14 cellular contexts compared by ENCODE assay signal in the genomic region with DNA sequence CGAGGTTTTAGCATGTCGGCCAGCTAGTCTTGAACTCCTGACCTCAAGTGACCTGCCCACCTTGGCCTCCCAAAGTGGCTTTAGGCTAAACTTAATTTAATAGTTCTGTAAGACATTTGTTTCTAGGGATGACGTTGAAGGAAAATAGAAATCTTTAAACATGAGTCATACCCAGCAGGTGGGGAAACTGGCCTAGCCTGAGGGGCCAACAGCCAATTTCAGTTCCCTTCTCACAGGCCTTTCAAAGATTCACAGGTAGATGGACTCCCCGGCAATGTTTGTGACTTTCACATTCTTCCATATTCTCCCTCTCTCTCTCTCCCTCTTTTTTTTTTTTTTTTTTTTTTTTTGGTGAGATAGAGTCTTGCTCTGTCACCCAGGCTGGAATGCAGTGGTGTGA. TPM values are rescaled to one million over a fixed set of nuclear protein-coding genes. Genes with fewer than 3 reads are reported as not detected.
DNase-seq lines count a peak whose midpoint lies in the region; ATAC-seq and TF ChIP-seq lines count a peak whose summit lies in the region.
"Had no signal": no experiment of that assay in that cellular context is flagged by ENCODE, and none has a peak within 500 bp of the region (broad histone marks: within the 10 kb centered on the region; RNA-seq: fewer than 3 reads in every experiment).

No MANE protein-coding gene starts in this region.

- intact Hi-C loops in HCT116 (cut with micrococcal nuclease) (loop anchor here (2.0 kb wide), 1 partner anchor 19 kb away; no protein-coding TSS in a partner anchor), PC-9 (cut with micrococcal nuclease; ENCODE audit: unreplicated experiment) (loop anchor here (1.0 kb wide), 2 partner anchors 12 to 41 kb away; no protein-coding TSS in a partner anchor)
- intact Hi-C loops in activated T-helper 1 cell treated with anti-CD3 and anti-CD28 coated beads, Interleukin-12 subunit alpha, Interleukin-12 subunit beta, Interleukin-2, Interleukin-4 antibody, amounts not matched to agents 30 ng/mL and 10 ng/mL and 1 ng/mL, durations not matched to agents 14 hours and 24 hours and 36 hours (cut with micrococcal nuclease) = no loop called here

- no peak overlapping the region for H3K27ac Mint-ChIP-seq in activated T-helper 1 cell treated with anti-CD3 and anti-CD28 coated beads, Interleukin-12 subunit alpha, Interleukin-12 subunit beta, Interleukin-2, Interleukin-4 antibody, amounts not matched to agents 30 ng/mL and 10 ng/mL and 1 ng/mL, durations not matched to agents 14 hours and 24 hours and 36 hours
- H3K27ac Mint-ChIP-seq: naive thymus-derived CD8-positive, alpha-beta T cell had no signal

- H3K4me1 ChIP-seq in HCT116 (ENCODE audit: control insufficient read depth in 1 of 2, insufficient read depth in 2 of 2, low read length in 2 of 2) (peaks cover 24 to 42% of the 10 kb centered on the region in 2 experiments), PC-9 (replicated peaks; ENCODE audit: insufficient read depth) (peaks cover 46% of the 10 kb centered on the region)
- H3K4me1 ChIP-seq: tibial nerve had no signal

- H3K9me2 ChIP-seq in HCT116 (ENCODE audit: insufficient read depth) (no peaks in the 10 kb centered on the region), PC-9 (ENCODE audit: insufficient read depth) (no peaks in the 10 kb centered on the region)

- H4K20me1 ChIP-seq in HCT116 (ENCODE audit: insufficient read depth) (no peaks in the 10 kb centered on the region), PC-9 (ENCODE audit: insufficient read depth) (no peaks in the 10 kb centered on the region)

- H2AFZ ChIP-seq in HCT116 (ENCODE audit: low read depth, low read length, poor library complexity, severe bottlenecking) = no peak overlapping the region
- H2AFZ ChIP-seq in PC-9 = no peak overlapping the region
- H2AFZ ChIP-seq: hepatocyte had no signal

- H3K4me3 ChIP-seq in GM06990 (replicated peaks; ENCODE audit: low read depth, low read length) (no peak overlapping the region), HCT116 (replicated peaks in 1 of 2; ENCODE audit: low read depth in 1 of 2, low read length in 2 of 2) (0 out of 4 replicates have a peak overlapping the region, but pooled peaks of 1 of the 2 experiments have one; percentile 2), PC-9 (no peak overlapping the region), WERI-Rb-1 (ENCODE audit: low read depth, low read length) (no peak overlapping the region)
- H3K4me3 ChIP-seq: esophagus squamous epithelium, hepatocyte, tibial nerve had no signal

- ATAC-seq in HCT116 (peak; percentile 61), GM19035 (IDR thresholded peaks at IDR 0.05; ENCODE audit: unreplicated experiment) (no peak)
- ATAC-seq: naive thymus-derived CD8-positive, alpha-beta T cell had no signal

- TF ChIP-seq POLR2A in HCT116 (IDR thresholded peaks at IDR 0.05; ENCODE audit: borderline replicate concordance, extremely low read depth, insufficient read depth, insufficient read length) = no peak

- no peaks in the 10 kb centered on the region for H3K79me2 ChIP-seq in HCT116 (ENCODE audit: insufficient read depth, low read length)
- H3K79me2 ChIP-seq in PC-9 (ENCODE audit: low read depth) = peaks cover 26% of the 10 kb centered on the region; the same call in 1 of the 2 replicates
- H3K79me2 ChIP-seq: hepatocyte had no signal

- CTCF ChIA-PET in HCT116 (lab: Charles Lee) = interaction anchor here (1.4 to 3.4 kb wide), 6 partner anchors 9 to 407 kb away, joined by 3 to 14 read pairs (median 10); a partner anchor contains a TSS
- CTCF ChIA-PET in PC-9 (lab: Charles Lee) = interaction anchor here (1.2 kb wide), 1 partner anchor 19 kb away, joined by 4 read pairs; no protein-coding TSS in a partner anchor

- H3K36me3 Mint-ChIP-seq in activated T-helper 1 cell treated with anti-CD3 and anti-CD28 coated beads, Interleukin-12 subunit alpha, Interleukin-12 subunit beta, Interleukin-2, Interleukin-4 antibody, amounts not matched to agents 30 ng/mL and 10 ng/mL and 1 ng/mL, durations not matched to agents 14 hours and 24 hours and 36 hours (ENCODE audit: low read depth) = peaks cover 6% of the 10 kb centered on the region

- peak overlapping the region; percentile 22 for H3K9ac ChIP-seq in HCT116 (ENCODE audit: low read length)

- H3K4me3 Mint-ChIP-seq in activated T-helper 1 cell treated with anti-CD3 and anti-CD28 coated beads, Interleukin-12 subunit alpha, Interleukin-12 subunit beta, Interleukin-2, Interleukin-4 antibody, amounts not matched to agents 30 ng/mL and 10 ng/mL and 1 ng/mL, durations not matched to agents 14 hours and 24 hours and 36 hours = no peak overlapping the region
- H3K4me3 Mint-ChIP-seq: naive thymus-derived CD8-positive, alpha-beta T cell had no signal

- peaks cover 47% of the 10 kb centered on the region for H3F3A ChIP-seq in PC-9 (ENCODE audit: insufficient read depth, low read depth)

- TF ChIP-seq RAD21 in HCT116 (IDR thresholded peaks at IDR 0.05; ENCODE audit: low read depth) = no peak

- RAD21 ChIA-PET in HCT116 (lab: Charles Lee; ENCODE audit: low non-redundant PET in 1 of 2, low total read pairs in 2 of 2, uncharacterized antibody in 2 of 2, unreplicated experiment in 2 of 2) = interaction anchor here (0.7 to 1.2 kb wide), 3 partner anchors 10 to 279 kb away, joined by 3 to 4 read pairs (median 4); no protein-coding TSS in a partner anchor

- peak overlapping the region; percentile 42 for H3K4me2 ChIP-seq in HCT116 (ENCODE audit: low read length)
- H3K4me2 ChIP-seq in PC-9 = peak overlapping the region; percentile 52
- H3K4me2 ChIP-seq: hepatocyte had no signal

- POLR2A ChIA-PET in HCT116 (lab: Charles Lee) = interaction anchor here (1.0 to 2.6 kb wide), 7 partner anchors 9 to 289 kb away, joined by 3 to 17 read pairs (median 4); a partner anchor contains a TSS
- POLR2A ChIA-PET in PC-9 (lab: Charles Lee; ENCODE audit: unreplicated experiment) = interaction anchor here (0.7 to 1.4 kb wide), 4 partner anchors 17 to 640 kb away, joined by 3 to 11 read pairs (median 6); a partner anchor contains a TSS

- no peaks in the 10 kb centered on the region for H3K36me3 ChIP-seq in GM06990 (ENCODE audit: control insufficient read depth, insufficient read depth, low read length)
- 0 out of 4 replicates have a peak, but pooled peaks cover 0 to 3% of the 10 kb centered on the region in 2 experiments for H3K36me3 ChIP-seq in HCT116 (ENCODE audit: control insufficient read depth in 1 of 2, insufficient read depth in 2 of 2, low read length in 2 of 2)
- peaks cover 14% of the 10 kb centered on the region for H3K36me3 ChIP-seq in PC-9 (ENCODE audit: low read depth)
- H3K36me3 ChIP-seq in WERI-Rb-1 = no peaks in the 10 kb centered on the region
- H3K36me3 ChIP-seq: esophagus squamous epithelium, tibial nerve had no signal

- peak overlapping the region; percentile 78 for H3K27ac ChIP-seq in HCT116 (ENCODE audit: low read depth, low read length)
- peak overlapping the region; percentile 99 for H3K27ac ChIP-seq in PC-9
- H3K27ac ChIP-seq in WERI-Rb-1 = no peak overlapping the region
- H3K27ac ChIP-seq: esophagus squamous epithelium, hepatocyte, tibial nerve had no signal

- BruUV-seq in HCT116 (replicated peaks; lab: Mats Ljungman, UMichigan) = no TSS peak
- BruUV-seq in PC-9 (replicated peaks; lab: Mats Ljungman, UMichigan) = no TSS peak

- H3K27me3 ChIP-seq in GM06990 (replicated peaks; ENCODE audit: control insufficient read depth, insufficient read depth, low read length) = no peaks in the 10 kb centered on the region
- H3K27me3 ChIP-seq in HCT116 (ENCODE audit: insufficient read depth, low read length) = no peaks in the 10 kb centered on the region
- no peaks in the 10 kb centered on the region for H3K27me3 ChIP-seq in PC-9 (ENCODE audit: insufficient read depth, low read depth)
- no peaks in the 10 kb centered on the region for H3K27me3 ChIP-seq in WERI-Rb-1 (ENCODE audit: insufficient read depth, low read depth, severe bottlenecking)
- H3K27me3 ChIP-seq: esophagus squamous epithelium, hepatocyte, tibial nerve had no signal

- H3K9me3 ChIP-seq in HCT116 (ENCODE audit: control insufficient read depth in 1 of 2, insufficient read depth in 1 of 2, low read depth in 1 of 2, low read length in 2 of 2) = peaks cover 0 to 10% of the 10 kb centered on the region in 2 experiments; a peak in 3 of 4 replicates
- no peaks in the 10 kb centered on the region for H3K9me3 ChIP-seq in PC-9 (ENCODE audit: insufficient read depth, low read depth)
- no peaks in the 10 kb centered on the region for H3K9me3 ChIP-seq in WERI-Rb-1 (ENCODE audit: severe bottlenecking)
- H3K9me3 ChIP-seq: esophagus squamous epithelium had no signal

- H3K27me3 Mint-ChIP-seq in activated T-helper 1 cell treated with anti-CD3 and anti-CD28 coated beads, Interleukin-12 subunit alpha, Interleukin-12 subunit beta, Interleukin-2, Interleukin-4 antibody, amounts not matched to agents 30 ng/mL and 10 ng/mL and 1 ng/mL, durations not matched to agents 14 hours and 24 hours and 36 hours (ENCODE audit: insufficient read depth) = no peaks in the 10 kb centered on the region

- peaks cover 10% of the 10 kb centered on the region for H3K4me1 Mint-ChIP-seq in activated T-helper 1 cell treated with anti-CD3 and anti-CD28 coated beads, Interleukin-12 subunit alpha, Interleukin-12 subunit beta, Interleukin-2, Interleukin-4 antibody, amounts not matched to agents 30 ng/mL and 10 ng/mL and 1 ng/mL, durations not matched to agents 14 hours and 24 hours and 36 hours (ENCODE audit: low read depth)

- TF ChIP-seq CTCF in GM06990 (IDR thresholded peaks at IDR 0.05; ENCODE audit: insufficient read depth, low read length, poor library complexity, severe bottlenecking) (no peak), HCT116 (IDR thresholded peaks at IDR 0.05 in 2 of 3, conservative IDR thresholded peaks at IDR 0.05 in 1 of 3; ENCODE audit: borderline replicate concordance in 1 of 3, insufficient read depth in 1 of 3, low read depth in 2 of 3, low read length in 2 of 3) (no peak), PC-9 (conservative IDR thresholded peaks at IDR 0.05) (no peak), WERI-Rb-1 (IDR thresholded peaks at IDR 0.05; ENCODE audit: low read depth, low read length) (no peak)

- peaks cover 36% of the 10 kb centered on the region for H3K9me3 Mint-ChIP-seq in activated T-helper 1 cell treated with anti-CD3 and anti-CD28 coated beads, Interleukin-12 subunit alpha, Interleukin-12 subunit beta, Interleukin-2, Interleukin-4 antibody, amounts not matched to agents 30 ng/mL and 10 ng/mL and 1 ng/mL, durations not matched to agents 14 hours and 24 hours and 36 hours

- DNase-seq in GM06990 (ENCODE audit: extremely low read depth, insufficient read length) (peak; percentile 55), HCT116 (ENCODE audit: low read depth, low spot score) (peak; percentile 67), PC-9 (peak; percentile 88 to 95), islet precursor cell (peak; percentile 79), NCI-H2081 treated with DMSO at 0.1 percent for 48 hours (lab: John Stamatoyannopoulos, UW) (no peak), WERI-Rb-1 (no peak)
- DNase-seq in activated T-helper 1 cell treated with anti-CD3 and anti-CD28 coated beads, Interleukin-12 subunit alpha, Interleukin-12 subunit beta, Interleukin-2, Interleukin-4 antibody, amounts not matched to agents 30 ng/mL and 10 ng/mL and 1 ng/mL, durations not matched to agents 14 hours and 24 hours and 36 hours (ENCODE audit: low spot score) = no peak
- DNase-seq: activated T-cell treated with anti-CD3 and anti-CD28 coated beads for 4 hours; esophagus squamous epithelium; GOT3; naive thymus-derived CD8-positive, alpha-beta T cell had no signal

RNA-seq across cellular contexts. Expression of a gene that starts 18.1 kb away (rescaled TPM):
- total RNA-seq in HCT116 (2021; ENCODE audit: unreplicated experiment) (67.9 TPM), PC-9 (2021) (117 and 142 TPM in 2 replicates)
- 22.8 and 25.2 TPM in 2 replicates for polyA plus RNA-seq in HCT116 (2012)
- total RNA-seq in activated T-helper 1 cell treated with anti-CD3 and anti-CD28 coated beads, Interleukin-12 subunit alpha, Interleukin-12 subunit beta, Interleukin-2, Interleukin-4 antibody, amounts not matched to agents 30 ng/mL and 10 ng/mL and 1 ng/mL, durations not matched to agents 14 hours and 24 hours and 36 hours = 46.7 and 49.6 TPM in 2 replicates

RNA-seq across cellular contexts. Expression of a gene that starts 28.3 kb away (rescaled TPM):
- 26.6 TPM for total RNA-seq in HCT116 (2021; ENCODE audit: unreplicated experiment)
- 26.0 and 30.9 TPM in 2 replicates for polyA plus RNA-seq in HCT116 (2012)
- 26.9 and 30.7 TPM in 2 replicates for total RNA-seq in PC-9 (2021)
- total RNA-seq in activated T-helper 1 cell treated with anti-CD3 and anti-CD28 coated beads, Interleukin-12 subunit alpha, Interleukin-12 subunit beta, Interleukin-2, Interleukin-4 antibody, amounts not matched to agents 30 ng/mL and 10 ng/mL and 1 ng/mL, durations not matched to agents 14 hours and 24 hours and 36 hours = 17.3 and 19.6 TPM in 2 replicates

Comparison
In these comparisons a context has a peak if more than half of its experiments do, and no peak if none do; other contexts are left out.
1. DNase-seq: peak in GM06990 (single experiment), HCT116 (single experiment), PC-9 (2 of 2) and islet precursor cell (single experiment); none in NCI-H2081 treated with DMSO at 0.1 percent for 48 hours (single experiment), activated T-helper 1 cell treated with anti-CD3 and anti-CD28 coated beads, Interleukin-12 subunit alpha, Interleukin-12 subunit beta, Interleukin-2, Interleukin-4 antibody, amounts not matched to agents 30 ng/mL and 10 ng/mL and 1 ng/mL, durations not matched to agents 14 hours and 24 hours and 36 hours (single experiment) and WERI-Rb-1 (single experiment).